Comparison of ENCODE assay signal across 1 cellular context in the genomic region with DNA sequence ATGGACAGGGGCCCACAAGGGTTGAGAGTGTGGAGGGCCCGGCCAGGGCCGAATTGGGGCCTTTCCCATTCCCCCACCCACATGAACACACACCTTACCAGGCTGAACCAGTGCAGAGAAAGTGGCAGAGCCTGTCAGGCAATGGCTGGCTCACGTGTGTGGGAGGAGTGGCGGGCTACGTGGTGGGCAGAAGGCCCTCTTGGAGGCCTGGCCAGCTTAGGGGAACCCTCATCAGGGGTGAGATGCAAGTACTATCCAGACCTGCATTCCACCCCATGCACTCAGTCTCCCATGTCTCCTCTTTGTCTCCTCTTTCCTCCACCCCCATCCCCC.
TF ChIP-seq lines count a peak whose summit lies in the region.

No MANE protein-coding gene starts in this region.

TF ChIP-seq in HCT116, 20 proteins besides CTCF, POLR2A, EP300 and RAD21 (continued from another document):
- TF ChIP-seq ZBTB33 (IDR thresholded peaks at IDR 0.05; ENCODE audit: extremely low read depth, insufficient replicate concordance, low read length) (no peak), EZH2 (IDR thresholded peaks at IDR 0.05) (no peak)
